Comparison of ENCODE assay signal across 8 cellular contexts in the genomic region with DNA sequence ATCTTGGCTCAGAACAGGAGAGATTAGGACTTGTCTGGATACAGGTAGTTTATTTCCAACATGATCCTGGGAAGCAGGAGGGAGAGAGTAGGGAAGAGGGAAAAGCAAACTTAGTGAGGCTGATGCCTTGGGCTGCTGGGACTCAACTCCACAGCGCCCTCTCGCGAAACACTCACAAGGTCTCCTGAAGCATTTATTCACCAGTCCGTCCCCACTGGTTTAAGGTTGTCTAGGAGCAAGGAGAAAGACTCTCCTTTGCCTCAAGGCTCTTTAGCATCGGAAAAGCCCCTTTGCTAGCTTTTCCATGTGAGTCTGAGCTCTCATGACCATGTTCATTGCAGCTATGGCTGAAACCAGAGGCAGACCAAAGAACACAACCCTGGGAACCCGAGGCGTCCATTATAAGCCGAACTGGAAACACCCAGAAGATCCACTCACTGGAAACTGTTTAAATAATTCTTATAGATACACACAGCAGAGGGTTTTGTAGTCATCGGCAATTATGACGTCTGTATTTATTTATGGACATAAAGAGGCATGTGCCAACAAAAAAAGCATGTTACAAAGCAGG.
DNase-seq lines count a peak whose midpoint lies in the region; ATAC-seq and TF ChIP-seq lines count a peak whose summit lies in the region.

No MANE protein-coding gene starts in this region.

- no peak for TF ChIP-seq POLR2A in adrenal gland (IDR thresholded peaks at IDR 0.05)
- TF ChIP-seq POLR2A in prostate gland (IDR thresholded peaks at IDR 0.05) = no peak

- WGBS in adrenal gland, 4 donors = 48 to 57% (median 53%) methylated on average over 10 of the region's 10 CpGs
- 43% methylated on average over 10 of the region's 10 CpGs for WGBS in prostate gland

- peaks cover 0 to 5% of the 10 kb centered on the region in 2 donors for H3K4me1 ChIP-seq in adrenal gland (replicated peaks in 1 of 2)
- H3K4me1 ChIP-seq in prostate gland (replicated peaks) = no peaks in the 10 kb centered on the region

- DNase-seq in SIG-M5 treated with dmso at 0.1 percent for 504 hours (lab: John Stamatoyannopoulos, UW; ENCODE audit: unreplicated experiment) (peak; percentile 47), SIG-M5 (lab: John Stamatoyannopoulos, UW) (no peak), NCI-H510A treated with DMSO at 0.1 percent for 48 hours (lab: John Stamatoyannopoulos, UW) (peak; percentile 20), adrenal gland (peak; percentile 58 to 88 (median 81)), left cardiac atrium (peak; percentile 65), prostate gland (ENCODE audit: low spot score) (peak; percentile 74)

- ATAC-seq in left cardiac atrium (peak; percentile 86 to 92), GM21515 (IDR thresholded peaks at IDR 0.05; ENCODE audit: unreplicated experiment) (no peak), HG02970 (IDR thresholded peaks at IDR 0.05; ENCODE audit: low FRiP score, unreplicated experiment) (no peak)

- no peak overlapping the region for H3K4me3 ChIP-seq in adrenal gland
- no peak overlapping the region for H3K4me3 ChIP-seq in prostate gland

- H3K27ac ChIP-seq in adrenal gland (no peak overlapping the region), prostate gland (peak overlapping the region; percentile 1 to 16)

- H3K9me3 ChIP-seq in adrenal gland (replicated peaks in 1 of 3) = no peaks in the 10 kb centered on the region
- H3K9me3 ChIP-seq in prostate gland = no peaks in the 10 kb centered on the region

- intact Hi-C loops in adrenal gland (cut with DNase I) (loop anchor here in 1 of 2 donors (10.0 kb wide), 1 partner anchor 92 kb away; no protein-coding TSS in a partner anchor), left cardiac atrium (cut with DNase I) (loop anchor here in 1 of 2 donors (10.0 kb wide), 1 partner anchor 92 kb away; no protein-coding TSS in a partner anchor), prostate gland (cut with DNase I) (no loop called here)

- H3K27me3 ChIP-seq in adrenal gland = no peaks in the 10 kb centered on the region
- no peaks in the 10 kb centered on the region for H3K27me3 ChIP-seq in prostate gland (replicated peaks; ENCODE audit: insufficient read depth)

- peak; percentile 42 to 73 (median 64) for TF ChIP-seq CTCF in adrenal gland (IDR thresholded peaks at IDR 0.05)
- peak; percentile 33 to 66 (median 60) for TF ChIP-seq CTCF in prostate gland (IDR thresholded peaks at IDR 0.05)

- no peaks in the 10 kb centered on the region for H3K36me3 ChIP-seq in adrenal gland (replicated peaks in 1 of 2)
- no peaks in the 10 kb centered on the region for H3K36me3 ChIP-seq in prostate gland

Comparison
In these comparisons a context has a peak if more than half of its experiments do, and no peak if none do; other contexts are left out.
1. H3K27ac ChIP-seq: peak in prostate gland (2 of 2); none in adrenal gland (0 of 5).
2. ATAC-seq: peak in left cardiac atrium (2 of 2); none in GM21515 (single experiment) and HG02970 (single experiment).